ENCODE assay signal across 8 cellular contexts in genomic region chr19:11597202-11598102, GRCh38. TPM values are rescaled to one million over a fixed set of nuclear protein-coding genes. Genes with fewer than 3 reads are reported as not detected.
DNase-seq lines count a peak whose midpoint lies in the region; ATAC-seq and TF ChIP-seq lines count a peak whose summit lies in the region.

Gene ZNF627, plus strand, starts transcription at chr19:11597483. Its CDS starts 145 bp downstream, at chr19:11597628.

- H3K4me3 Mint-ChIP-seq in activated B cell treated with CpG ODN at 0.5 μM for 24 hours: peak within 1 kb of the TSS; percentile 88

- intact Hi-C loops in activated B cell treated with CpG ODN at 0.5 μM for 24 hours (cut with micrococcal nuclease): loop anchor here (1.0 to 2.0 kb wide), 6 partner anchors 42 to 251 kb away; partner anchors contain the start of genes ECSIT, ZNF439, ZNF653 and ZNF823

- peak; percentile 99 for DNase-seq in AG08396 (ENCODE audit: low spot score)
- DNase-seq in NCI-H2227 treated with DMSO at 0.1 percent for 48 hours (lab: John Stamatoyannopoulos, UW): peak; percentile 92
- peak; percentile 91 for DNase-seq in activated B cell treated with CpG ODN at 0.5 μM for 24 hours
- peak; percentile 97 for DNase-seq in central memory CD4-positive, alpha-beta T cell
- DNase-seq in iris pigment epithelial cell (ENCODE audit: low read depth): peak; percentile 98
- peak; percentile 92 to 99 for DNase-seq in stimulated activated CD4-positive, alpha-beta T cell treated with anti-CD3 and anti-CD28 coated beads, Interleukin-12 subunit alpha, Interleukin-12 subunit beta, amount 100 ng/mL, for 24 hours (ENCODE audit: low read depth in 2 of 2)

- no peak for TF ChIP-seq CTCF in activated B cell treated with CpG ODN at 0.5 μM for 24 hours (IDR thresholded peaks at IDR 0.05)

- ATAC-seq in GM18907 (IDR thresholded peaks at IDR 0.05; ENCODE audit: unreplicated experiment): peak; percentile 95
- ATAC-seq in HG03159 (IDR thresholded peaks at IDR 0.05; ENCODE audit: unreplicated experiment): peak; percentile 97
- peak; percentile 99 for ATAC-seq in activated B cell treated with CpG ODN at 0.5 μM for 24 hours (ENCODE audit: low read depth)

- H3K9me3 Mint-ChIP-seq in activated B cell treated with CpG ODN at 0.5 μM for 24 hours: no peaks in the 10 kb centered on the region

- peak within 1 kb of the TSS; percentile 87 for H3K27ac Mint-ChIP-seq in activated B cell treated with CpG ODN at 0.5 μM for 24 hours

- H3K27me3 Mint-ChIP-seq in activated B cell treated with CpG ODN at 0.5 μM for 24 hours: no peaks in the 10 kb centered on the region

- peaks cover 16% of the 10 kb centered on the region for H3K36me3 Mint-ChIP-seq in activated B cell treated with CpG ODN at 0.5 μM for 24 hours (ENCODE audit: low read depth)

- H3K4me1 Mint-ChIP-seq in activated B cell treated with CpG ODN at 0.5 μM for 24 hours: peaks cover 47% of the 10 kb centered on the region

- POLR2A ChIA-PET in activated B cell treated with CpG ODN at 0.5 μM for 24 hours (lab: Charles Lee): interaction anchor here (0.6 to 1.2 kb wide), 28 partner anchors 12 to 1936 kb away, joined by 3 to 11 read pairs (median 4); partner anchors contain the start of genes ELOF1, SWSAP1, ZNF441 and ZNF653

- CTCF ChIA-PET in activated B cell treated with CpG ODN at 0.5 μM for 24 hours (lab: Charles Lee): no interaction called here

RNA-seq across cellular contexts. Expression of gene ZNF627, which starts in this region (rescaled TPM):
- total RNA-seq in activated B cell treated with CpG ODN at 0.5 μM for 24 hours: 17.0 and 17.6 TPM in 2 replicates

Comparison
In these comparisons a context has a peak if more than half of its experiments do, and no peak if none do; other contexts are left out.
1. Peak in every context shown above with its lines: DNase-seq and ATAC-seq.